Comparison of ENCODE assay signal across 29 cellular contexts in genomic region chr12:67986632-67987031, GRCh38. TPM values are rescaled to one million over a fixed set of nuclear protein-coding genes. Genes with fewer than 3 reads are reported as not detected.
"Had no signal": no experiment of that assay in that cellular context is flagged by ENCODE, and none has a peak within 500 bp of the region (broad histone marks: within the 10 kb centered on the region; RNA-seq: fewer than 3 reads in every experiment).

No MANE protein-coding gene starts in this region.

- H3K36me3 ChIP-seq: esophagus muscularis mucosa, gastrocnemius medialis, neural progenitor cell, prostate gland, right atrium auricular region, tibial artery had no signal

- H3K4me3 ChIP-seq: esophagus muscularis mucosa, gastrocnemius medialis, lung, mucosa of descending colon, neural progenitor cell, prostate gland, right atrium auricular region, testis, tibial artery had no signal

- ATAC-seq: gastrocnemius medialis; left lobe of liver; mucosa of descending colon; naive thymus-derived CD4-positive, alpha-beta T cell; sciatic nerve; stimulated activated effector memory CD8-positive, alpha-beta T cell treated with anti-CD3 and anti-CD28 coated beads, Interleukin-12 subunit alpha, Interleukin-12 subunit beta, amount 100 ng/mL, for 72 hours had no signal

- H3K27me3 ChIP-seq: esophagus muscularis mucosa, gastrocnemius medialis, neural progenitor cell, right atrium auricular region, testis, tibial artery had no signal

- H3K9ac ChIP-seq: neural progenitor cell had no signal

- H3K4me2 ChIP-seq: neural progenitor cell had no signal

- H3K4me1 ChIP-seq: esophagus muscularis mucosa, gastrocnemius medialis, prostate gland, right atrium auricular region, tibial artery had no signal

- DNase-seq: effector CD8-positive, alpha-beta T cell; endodermal cell; foreskin fibroblast; gastrocnemius medialis; head of caudate nucleus; kidney; mucosa of descending colon; naive thymus-derived CD4-positive, alpha-beta T cell; stimulated activated CD4-positive, alpha-beta T cell treated with anti-CD3 and anti-CD28 coated beads, Interleukin-2, amount 100 ng/mL, for 24 hours; stimulated activated CD4-positive, alpha-beta T cell treated with anti-CD3 and anti-CD28 coated beads, Interleukin-4, amount 100 ng/mL, for 24 hours; stimulated activated naive CD4-positive, alpha-beta T cell treated with Interleukin-2 at 50 U/mL for 16 hours; substantia nigra; testis; tibial artery had no signal

- H2AFZ ChIP-seq: neural progenitor cell had no signal

- H3K9me3 ChIP-seq: esophagus muscularis mucosa, gastrocnemius medialis, mucosa of descending colon, prostate gland, right atrium auricular region, testis, tibial artery had no signal

- H3K27ac ChIP-seq: esophagus muscularis mucosa, gastrocnemius medialis, neural progenitor cell, prostate gland, right atrium auricular region, testis, tibial artery had no signal

RNA-seq across cellular contexts. Expression of gene IFNG-AS1, which starts 2.6 kb away (rescaled TPM):
- total RNA-seq: cerebellum, endodermal cell, endothelial cell of umbilical vein, epithelial cell of proximal tubule, esophagus muscularis mucosa, fibroblast of lung, gastrocnemius medialis, glomerular endothelial cell, left lobe of liver, mesothelial cell of epicardium, prostate gland had no signal
- polyA plus RNA-seq: endothelial cell of umbilical vein, fibroblast of lung, urinary bladder had no signal
